In genomic region chr2:234643407-234643806, GRCh38 we compare ENCODE assay signal across 16 cellular contexts.
"Had no signal": no experiment of that assay in that cellular context is flagged by ENCODE, and none has a peak within 500 bp of the region (broad histone marks: within the 10 kb centered on the region; RNA-seq: fewer than 3 reads in every experiment).

No MANE protein-coding gene starts in this region.

- H3K9me3 ChIP-seq: thyroid gland had no signal

- H3K4me1 Mint-ChIP-seq: activated CD4-positive, alpha-beta memory T cell treated with anti-CD3 and anti-CD28 coated beads, Interleukin-2, amount 10 ng/mL, durations not matched to agents 7 days and 5 days; activated naive CD8-positive, alpha-beta T cell treated with anti-CD3 and anti-CD28 coated beads for 36 hours; naive thymus-derived CD4-positive, alpha-beta T cell; stimulated activated effector memory CD8-positive, alpha-beta T cell treated with anti-CD3 and anti-CD28 coated beads, Interleukin-12 subunit alpha, Interleukin-12 subunit beta, amount 100 ng/mL, for 72 hours had no signal

- H3K36me3 Mint-ChIP-seq: activated naive CD8-positive, alpha-beta T cell treated with anti-CD3 and anti-CD28 coated beads for 36 hours; stimulated activated effector memory CD8-positive, alpha-beta T cell treated with anti-CD3 and anti-CD28 coated beads, Interleukin-12 subunit alpha, Interleukin-12 subunit beta, amount 100 ng/mL, for 72 hours had no signal

- H3K27me3 ChIP-seq: breast epithelium, foreskin keratinocyte, neutrophil, thyroid gland had no signal

- H3K4me3 ChIP-seq: breast epithelium, smooth muscle cell, thyroid gland had no signal

- H3K4me3 Mint-ChIP-seq: activated CD4-positive, alpha-beta memory T cell treated with anti-CD3 and anti-CD28 coated beads, Interleukin-2, amount 10 ng/mL, durations not matched to agents 7 days and 5 days; activated naive CD8-positive, alpha-beta T cell treated with anti-CD3 and anti-CD28 coated beads for 36 hours; endodermal cell; naive thymus-derived CD4-positive, alpha-beta T cell; stimulated activated effector memory CD8-positive, alpha-beta T cell treated with anti-CD3 and anti-CD28 coated beads, Interleukin-12 subunit alpha, Interleukin-12 subunit beta, amount 100 ng/mL, for 72 hours had no signal

- H3K27ac Mint-ChIP-seq: activated CD4-positive, alpha-beta memory T cell treated with anti-CD3 and anti-CD28 coated beads, Interleukin-2, amount 10 ng/mL, durations not matched to agents 7 days and 5 days; activated naive CD8-positive, alpha-beta T cell treated with anti-CD3 and anti-CD28 coated beads for 36 hours; endodermal cell; naive thymus-derived CD4-positive, alpha-beta T cell; stimulated activated effector memory CD8-positive, alpha-beta T cell treated with anti-CD3 and anti-CD28 coated beads, Interleukin-12 subunit alpha, Interleukin-12 subunit beta, amount 100 ng/mL, for 72 hours had no signal

- H3K36me3 ChIP-seq: breast epithelium, neutrophil, thyroid gland had no signal

- H3K27ac ChIP-seq: breast epithelium, foreskin keratinocyte, neutrophil, thyroid gland had no signal

- H3K4me1 ChIP-seq: breast epithelium, foreskin keratinocyte, thyroid gland had no signal

- DNase-seq: activated CD4-positive, alpha-beta memory T cell treated with anti-CD3 and anti-CD28 coated beads, Interleukin-2, amount 10 ng/mL, durations not matched to agents 7 days and 5 days; activated CD4-positive, alpha-beta T cell treated with anti-CD3 and anti-CD28 coated beads for 1 hour; activated gamma-delta T cell treated with Interleukin-2 at 50 U/mL for 16 hours; activated naive CD8-positive, alpha-beta T cell treated with anti-CD3 and anti-CD28 coated beads for 36 hours; activated T-cell treated with anti-CD3 and anti-CD28 coated beads, Interleukin-2, amount 50 U/mL, for 48 hours; aorta; endodermal cell; foreskin keratinocyte; left colon; naive thymus-derived CD4-positive, alpha-beta T cell; right cardiac atrium; thyroid gland had no signal
